8 cellular contexts compared by ENCODE assay signal in the genomic region with DNA sequence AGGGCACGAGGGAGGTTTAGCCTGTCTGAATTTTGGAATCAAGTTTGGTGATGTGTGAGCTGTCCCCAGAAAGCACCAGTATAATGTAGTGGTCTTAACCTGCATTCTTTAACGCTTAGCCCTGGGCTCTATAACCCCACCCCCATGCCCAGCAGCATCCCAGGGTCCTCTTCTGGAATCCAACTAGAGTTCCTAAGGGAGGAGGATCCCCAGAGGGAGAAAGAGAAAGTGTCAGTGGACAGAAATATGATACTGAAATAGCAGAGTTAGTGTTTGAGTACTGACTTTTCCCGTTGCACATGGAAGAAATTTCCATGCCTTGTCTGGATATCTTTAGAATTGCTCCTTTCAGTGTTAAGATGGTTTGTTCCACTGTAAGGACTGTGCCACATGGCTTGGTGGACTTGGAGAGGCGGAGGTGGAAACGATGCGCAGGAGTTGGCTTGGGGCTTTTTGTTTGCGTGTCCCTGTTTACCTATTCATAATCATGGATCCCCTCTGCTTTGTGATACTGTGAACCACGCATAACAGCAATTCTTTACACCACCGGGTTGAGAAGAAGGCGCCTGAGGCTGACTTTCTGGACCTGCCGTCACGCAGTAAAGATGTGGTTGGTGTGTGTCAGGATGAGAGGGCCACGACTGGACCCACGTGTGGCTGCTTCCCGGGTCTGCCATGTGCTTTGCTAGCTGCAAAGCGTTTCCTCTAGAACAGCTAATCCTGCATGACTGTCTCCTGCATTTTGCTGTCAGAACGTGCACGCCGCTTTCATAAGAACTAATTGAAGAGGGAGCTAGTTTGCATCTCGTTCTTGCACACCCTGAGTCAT.
A peak's percentile ranks its signal among the peaks of the same experiment; 100 is the strongest.
DNase-seq lines count a peak whose midpoint lies in the region; ATAC-seq and TF ChIP-seq lines count a peak whose summit lies in the region.

No MANE protein-coding gene starts in this region.

- intact Hi-C loops in transverse colon (cut with DNase I; ENCODE audit: low total_unique reads): no loop called here

- H3K9me3 ChIP-seq in transverse colon: no peaks in the 10 kb centered on the region

- peak overlapping the region; percentile 60 for H3K4me3 ChIP-seq in fibroblast of villous mesenchyme (ENCODE audit: low read depth, low read length)
- peak overlapping the region in 3 of 4 donors; percentile 30 to 46 (median 39) for H3K4me3 ChIP-seq in transverse colon

- no peaks in the 10 kb centered on the region for H3K27me3 ChIP-seq in transverse colon

- peaks cover 0 to 10% (median 0%) of the 10 kb centered on the region in 4 donors for H3K36me3 ChIP-seq in transverse colon

- no peak for TF ChIP-seq EP300 in transverse colon (IDR thresholded peaks at IDR 0.05; ENCODE audit: low read depth)

- WGBS in transverse colon (ENCODE audit: low coverage in 1 of 2), 2 donors: 18 to 21% methylated on average over 10 to 20 of the region's 20 CpGs

- TF ChIP-seq CTCF in fibroblast of villous mesenchyme (IDR thresholded peaks at IDR 0.05; ENCODE audit: insufficient read depth, low read depth, low read length) (no peak), omental fat pad (IDR thresholded peaks at IDR 0.05) (no peak), transverse colon (IDR thresholded peaks at IDR 0.05) (no peak)

- TF ChIP-seq POLR2A in transverse colon (IDR thresholded peaks at IDR 0.05): no peak

- DNase-seq in NCI-H774 (lab: John Stamatoyannopoulos, UW) (peak; percentile 40), fibroblast of villous mesenchyme (ENCODE audit: low read depth) (peak; percentile 76), omental fat pad (ENCODE audit: low spot score) (no peak), transverse colon (peak; percentile 18), NCI-H1092 (lab: John Stamatoyannopoulos, UW) (no peak)
- peak; percentile 69 to 70 for DNase-seq in activated T-cell treated with anti-CD3 and anti-CD28 coated beads, Interleukin-2, amount 50 U/mL, for 48 hours

- H3K4me1 ChIP-seq in transverse colon: peaks cover 0 to 45% (median 12%) of the 10 kb centered on the region in 4 donors

- H3K27ac ChIP-seq in transverse colon: peak overlapping the region; percentile 57 to 71 (median 65)

- peak; percentile 32 for ATAC-seq in GM18517 (IDR thresholded peaks at IDR 0.05; ENCODE audit: unreplicated experiment)
- ATAC-seq in HG02884 (IDR thresholded peaks at IDR 0.05; ENCODE audit: unreplicated experiment): peak; percentile 38
- peak; percentile 81 for ATAC-seq in omental fat pad (ENCODE audit: low FRiP score)

- in situ Hi-C loops in transverse colon (cut with MboI; ENCODE audit: low pct_ligation_motif_present in 1 of 4, low pct_unique_long_range_greater_than_20kb in 1 of 4, low sequenced_read_pairs in 3 of 4): no loop called here

Comparison
In these comparisons a context has a peak if more than half of its experiments do, and no peak if none do; other contexts are left out.
1. DNase-seq: peak in NCI-H774 (single experiment), activated T-cell treated with anti-CD3 and anti-CD28 coated beads, Interleukin-2, amount 50 U/mL, for 48 hours (2 of 2), fibroblast of villous mesenchyme (single experiment) and transverse colon (single experiment); none in omental fat pad (single experiment) and NCI-H1092 (single experiment).
2. Peak in every context shown above with its lines, with median percentiles within 50 percentile points of each other: ATAC-seq.